Comparison of ENCODE assay signal across 17 cellular contexts in genomic region chr11:133918606-133919260, GRCh38. TPM values are rescaled to one million over a fixed set of nuclear protein-coding genes. Genes with fewer than 3 reads are reported as not detected.
DNase-seq lines count a peak whose midpoint lies in the region; ATAC-seq, FAIRE-seq and TF ChIP-seq lines count a peak whose summit lies in the region.
"Had no signal": no experiment of that assay in that cellular context is flagged by ENCODE, and none has a peak within 500 bp of the region (broad histone marks: within the 10 kb centered on the region; RNA-seq: fewer than 3 reads in every experiment).

No MANE protein-coding gene starts in this region.

- peaks cover 0 to 13% (median 4%) of the 10 kb centered on the region in 4 donors for H3K4me1 Mint-ChIP-seq in CD4-positive, CD25-positive, alpha-beta regulatory T cell

- H3K9me3 ChIP-seq in CD4-positive, CD25-positive, alpha-beta regulatory T cell (ENCODE audit: control insufficient read depth in 2 of 2, low read length in 2 of 2): no peaks in the 10 kb centered on the region
- H3K9me3 ChIP-seq in ES-I3 (ENCODE audit: control insufficient read depth, insufficient read depth, low read length) (no peaks in the 10 kb centered on the region), kidney (ENCODE audit: control insufficient read depth in 1 of 2, low read length in 2 of 2) (no peaks in the 10 kb centered on the region)
- H3K9me3 ChIP-seq: tibial artery had no signal

- H3K9me3 Mint-ChIP-seq in CD4-positive, CD25-positive, alpha-beta regulatory T cell: peaks cover 0 to 1% (median 0%) of the 10 kb centered on the region in 7 donors

- H3K4me3 Mint-ChIP-seq in CD4-positive, CD25-positive, alpha-beta regulatory T cell: peak overlapping the region in 3 of 4 donors; percentile 61 to 81 (median 78)

- no peaks in the 10 kb centered on the region for H3K27me3 Mint-ChIP-seq in CD4-positive, CD25-positive, alpha-beta regulatory T cell

- no peak for TF ChIP-seq CTCF in kidney (IDR thresholded peaks at IDR 0.05; ENCODE audit: borderline replicate concordance, extremely low read depth, insufficient read depth)

- H3K27me3 ChIP-seq in CD4-positive, CD25-positive, alpha-beta regulatory T cell (ENCODE audit: control insufficient read depth, insufficient read depth, low read length): no peaks in the 10 kb centered on the region
- H3K27me3 ChIP-seq: tibial artery had no signal

- peak overlapping the region in 2 of 3 donors; percentile 9 to 69 for H3K27ac Mint-ChIP-seq in CD4-positive, CD25-positive, alpha-beta regulatory T cell

- H3K4me3 ChIP-seq in CD4-positive, CD25-positive, alpha-beta regulatory T cell (ENCODE audit: low read depth, low read length): no peak overlapping the region
- no peak overlapping the region for H3K4me3 ChIP-seq in kidney (ENCODE audit: low read length in 2 of 2)
- H3K4me3 ChIP-seq: cardiac muscle cell, tibial artery had no signal

- peak in 1 of 2 donors; percentile 40 for ATAC-seq in CD4-positive, CD25-positive, alpha-beta regulatory T cell (ENCODE audit: low read depth in 2 of 2)
- no peak for ATAC-seq in HG03469 (IDR thresholded peaks at IDR 0.05; ENCODE audit: unreplicated experiment)
- ATAC-seq in HG03571 (IDR thresholded peaks at IDR 0.05; ENCODE audit: unreplicated experiment): no peak

- H3K4me1 ChIP-seq in CD4-positive, CD25-positive, alpha-beta regulatory T cell (ENCODE audit: control insufficient read depth, insufficient read depth, low read length, poor library complexity, severe bottlenecking): peaks cover 12% of the 10 kb centered on the region
- H3K4me1 ChIP-seq in ES-I3 (ENCODE audit: insufficient read depth, low read length) (peaks cover 3% of the 10 kb centered on the region; the same call in 1 of the 2 replicates), kidney (ENCODE audit: control insufficient read depth in 1 of 2, insufficient read depth in 1 of 2, low read depth in 1 of 2, low read length in 2 of 2) (no peaks in the 10 kb centered on the region)

- intact Hi-C loops in kidney (cut with DNase I): no loop called here

- FAIRE-seq in kidney (lab: Jason Lieb, UNC): no peak
- FAIRE-seq: endothelial cell of umbilical vein had no signal

- no peak for DNase-seq in CD4-positive, CD25-positive, alpha-beta regulatory T cell
- DNase-seq in astrocyte of the hippocampus (ENCODE audit: low read depth, low spot score) (peak; percentile 20), kidney (peak; percentile 65), NCI-H187 treated with DMSO at 0.1 percent for 48 hours (lab: John Stamatoyannopoulos, UW) (no peak), NCI-H526 (lab: John Stamatoyannopoulos, UW) (no peak)
- DNase-seq: activated CD4-positive, CD25-positive, alpha-beta regulatory T cell treated with anti-CD3 and anti-CD28 coated beads, Interleukin-2, amount 50 U/mL, for 72 hours; left colon; NCI-H2029; NCI-H748 treated with DMSO at 0.1 percent for 48 hours; stimulated activated CD4-positive, alpha-beta T cell treated with anti-CD3 and anti-CD28 coated beads, Interleukin-2, amount 100 ng/mL, for 24 hours; tibial artery had no signal

- H3K9ac ChIP-seq in ES-I3 (ENCODE audit: low read depth, low read length) (peak overlapping the region; percentile 46), kidney (ENCODE audit: low read length in 2 of 2) (no peak overlapping the region)

- peaks cover 2% of the 10 kb centered on the region for H3K36me3 ChIP-seq in CD4-positive, CD25-positive, alpha-beta regulatory T cell (ENCODE audit: control insufficient read depth, insufficient read depth, low read length)
- no peaks in the 10 kb centered on the region; the same call in 1 of the 2 replicates for H3K36me3 ChIP-seq in ES-I3 (ENCODE audit: insufficient read depth, low read length)
- no peaks in the 10 kb centered on the region for H3K36me3 ChIP-seq in kidney (ENCODE audit: control insufficient read depth in 1 of 2, insufficient read depth in 2 of 2, low read length in 2 of 2)
- H3K36me3 ChIP-seq: cardiac muscle cell had no signal

- no peak overlapping the region for H3K27ac ChIP-seq in CD4-positive, CD25-positive, alpha-beta regulatory T cell (ENCODE audit: insufficient read depth, low read length, poor library complexity, severe bottlenecking)
- H3K27ac ChIP-seq in kidney (ENCODE audit: low read depth in 2 of 2, low read length in 2 of 2): no peak overlapping the region
- H3K27ac ChIP-seq: cardiac muscle cell, tibial artery had no signal

- H3K36me3 Mint-ChIP-seq in CD4-positive, CD25-positive, alpha-beta regulatory T cell: peaks cover 12% of the 10 kb centered on the region

RNA-seq across cellular contexts. Expression of gene IGSF9B, which starts 38.0 kb away (rescaled TPM):
- total RNA-seq in CD4-positive, CD25-positive, alpha-beta regulatory T cell: 40.0 TPM
- 1 to 10 TPM in 2 of 4 donors, under 1 TPM in 2; 0.65 to 2.9 (median 0.99) TPM for polyA plus RNA-seq in CD4-positive, CD25-positive, alpha-beta regulatory T cell
- total RNA-seq in kidney: 10.4 TPM
- polyA plus RNA-seq in kidney (ENCODE audit: insufficient read depth, low read depth, low replicate concordance): 0.86 TPM
- total RNA-seq: glomerular endothelial cell had no signal

Comparison
In these comparisons a context has a peak if more than half of its experiments do, and no peak if none do; other contexts are left out.
1. DNase-seq: peak in astrocyte of the hippocampus (single experiment) and kidney (single experiment); none in CD4-positive, CD25-positive, alpha-beta regulatory T cell (0 of 3), NCI-H187 treated with DMSO at 0.1 percent for 48 hours (single experiment) and NCI-H526 (0 of 2).